1 cellular context compared by ENCODE assay signal in the genomic region with DNA sequence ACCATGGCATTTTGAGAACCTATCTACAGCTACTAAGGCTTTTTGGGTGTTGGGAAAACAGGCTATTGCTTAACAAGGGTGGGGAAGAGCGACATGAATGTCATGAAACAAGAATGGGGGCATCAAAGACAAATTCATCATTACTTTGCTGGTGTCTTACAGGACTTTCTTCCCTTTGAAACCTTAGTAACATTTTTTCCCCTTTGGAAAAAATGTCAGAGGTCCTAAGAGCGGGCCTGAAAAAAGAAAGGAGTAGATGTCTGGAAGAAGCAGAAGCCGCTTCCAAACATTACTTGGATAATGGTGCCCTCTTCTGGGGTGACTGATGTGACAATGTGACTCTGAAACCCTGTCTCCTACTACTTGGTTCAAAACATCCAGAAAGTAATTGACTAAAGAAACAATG.
TF ChIP-seq lines count a peak whose summit lies in the region.

No MANE protein-coding gene starts in this region.

TF ChIP-seq in K562, 482 proteins besides CTCF, POLR2A, EP300 and RAD21 (continued from another document):
- TF ChIP-seq SNAPC5 (CRISPR knock-in tag; IDR thresholded peaks at IDR 0.05) (no peak), RERE (CRISPR knock-in tag; IDR thresholded peaks at IDR 0.05; ENCODE audit: borderline replicate concordance) (no peak), MCM7 (IDR thresholded peaks at IDR 0.05) (no peak), MAFG (tag; conservative IDR thresholded peaks at IDR 0.05) (no peak), ZNF561 (CRISPR knock-in tag; conservative IDR thresholded peaks at IDR 0.05) (no peak), DIDO1 (tag; IDR thresholded peaks at IDR 0.05; ENCODE audit: low read depth) (no peak), SIN3B (IDR thresholded peaks at IDR 0.05; ENCODE audit: low read depth) (no peak), NFATC3 (IDR thresholded peaks at IDR 0.05) (0 out of 2 replicates have a peak, but pooled peaks have one; percentile 55), CREB1 (IDR thresholded peaks at IDR 0.05) (no peak), CREB1 (CRISPR knock-in tag; IDR thresholded peaks at IDR 0.05) (no peak), DNMT1 (IDR thresholded peaks at IDR 0.05) (no peak), ZBTB43 (CRISPR knock-in tag; IDR thresholded peaks at IDR 0.05) (no peak)
- TF ChIP-seq, protein P1, sequence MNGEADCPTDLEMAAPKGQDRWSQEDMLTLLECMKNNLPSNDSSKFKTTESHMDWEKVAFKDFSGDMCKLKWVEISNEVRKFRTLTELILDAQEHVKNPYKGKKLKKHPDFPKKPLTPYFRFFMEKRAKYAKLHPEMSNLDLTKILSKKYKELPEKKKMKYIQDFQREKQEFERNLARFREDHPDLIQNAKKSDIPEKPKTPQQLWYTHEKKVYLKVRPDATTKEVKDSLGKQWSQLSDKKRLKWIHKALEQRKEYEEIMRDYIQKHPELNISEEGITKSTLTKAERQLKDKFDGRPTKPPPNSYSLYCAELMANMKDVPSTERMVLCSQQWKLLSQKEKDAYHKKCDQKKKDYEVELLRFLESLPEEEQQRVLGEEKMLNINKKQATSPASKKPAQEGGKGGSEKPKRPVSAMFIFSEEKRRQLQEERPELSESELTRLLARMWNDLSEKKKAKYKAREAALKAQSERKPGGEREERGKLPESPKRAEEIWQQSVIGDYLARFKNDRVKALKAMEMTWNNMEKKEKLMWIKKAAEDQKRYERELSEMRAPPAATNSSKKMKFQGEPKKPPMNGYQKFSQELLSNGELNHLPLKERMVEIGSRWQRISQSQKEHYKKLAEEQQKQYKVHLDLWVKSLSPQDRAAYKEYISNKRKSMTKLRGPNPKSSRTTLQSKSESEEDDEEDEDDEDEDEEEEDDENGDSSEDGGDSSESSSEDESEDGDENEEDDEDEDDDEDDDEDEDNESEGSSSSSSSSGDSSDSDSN (IDR thresholded peaks at IDR 0.05; ENCODE audit: borderline replicate concordance in 1 of 2, low read depth in 2 of 2, low read length in 2 of 2): no peak
